ENCODE assay signal across 15 cellular contexts in the genomic region with DNA sequence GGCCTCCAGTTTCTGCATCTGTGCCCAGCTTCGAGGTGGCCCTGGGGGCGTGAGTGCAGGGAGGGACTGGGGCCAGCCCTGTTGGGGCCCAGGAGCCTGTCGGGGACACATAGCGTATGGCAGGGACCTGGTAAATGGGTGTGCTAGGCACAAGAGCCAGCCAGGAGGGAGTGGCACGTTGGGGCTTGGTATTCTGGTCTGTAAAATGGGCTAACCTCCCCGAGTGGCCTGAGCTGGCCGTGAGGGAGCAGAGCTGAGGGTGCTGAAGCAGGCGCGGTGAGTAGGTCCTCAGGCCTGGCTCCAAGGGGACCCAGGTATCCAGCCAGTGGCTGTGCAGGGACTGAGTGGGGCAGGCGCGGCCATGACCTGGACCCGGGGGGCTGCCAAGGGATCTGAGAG. TPM values are rescaled to one million over a fixed set of nuclear protein-coding genes. Genes with fewer than 3 reads are reported as not detected.
A peak's percentile ranks its signal among the peaks of the same experiment; 100 is the strongest.
DNase-seq lines count a peak whose midpoint lies in the region; ATAC-seq and TF ChIP-seq lines count a peak whose summit lies in the region.
"Had no signal": no experiment of that assay in that cellular context is flagged by ENCODE, and none has a peak within 500 bp of the region (broad histone marks: within the 10 kb centered on the region; RNA-seq: fewer than 3 reads in every experiment).

No MANE protein-coding gene starts in this region.

- TF ChIP-seq CTCF in SK-N-SH (IDR thresholded peaks at IDR 0.05) (no peak), activated B cell treated with CpG ODN at 0.5 μM for 24 hours (IDR thresholded peaks at IDR 0.05) (no peak), neural progenitor cell (IDR thresholded peaks at IDR 0.05) (no peak), CD14-positive monocyte (IDR thresholded peaks at IDR 0.05) (no peak)

- H4K20me1 ChIP-seq in SK-N-SH (ENCODE audit: insufficient read depth) (peaks cover 71% of the 10 kb centered on the region), neural progenitor cell (ENCODE audit: low read depth) (peaks cover 88% of the 10 kb centered on the region)

- DNase-seq in SK-N-SH (no peak), activated B cell treated with CpG ODN at 0.5 μM for 24 hours (no peak), neural progenitor cell (ENCODE audit: low spot score) (no peak), CD14-positive monocyte (ENCODE audit: low spot score) (no peak)
- DNase-seq: 8988T; activated CD8-positive, alpha-beta T cell treated with anti-CD3 and anti-CD28 coated beads for 36 hours; cerebellar nuclear complex; hippocampal formation; NCI-H1092 treated with DMSO at 0.1 percent for 48 hours; NCI-H226; nucleus accumbens; T-cell; transverse colon had no signal

- ATAC-seq in SK-N-SH treated with all-trans-retinoic acid at 6 μM for 48 hours: no peak
- no peak for ATAC-seq in activated B cell treated with CpG ODN at 0.5 μM for 24 hours (ENCODE audit: low read depth)
- no peak for ATAC-seq in HG02885 (IDR thresholded peaks at IDR 0.05; ENCODE audit: poor library complexity, unreplicated experiment)
- ATAC-seq: activated CD8-positive, alpha-beta T cell treated with anti-CD3 and anti-CD28 coated beads for 36 hours; T-cell had no signal

- H3K27ac ChIP-seq in SK-N-SH (ENCODE audit: low read depth in 2 of 2, low read length in 1 of 2) (no peak overlapping the region; a peak in 1 of 4 replicates), neural progenitor cell (no peak overlapping the region)
- H3K27ac ChIP-seq: transverse colon had no signal

- H3K4me3 Mint-ChIP-seq in activated B cell treated with CpG ODN at 0.5 μM for 24 hours: no peak overlapping the region
- H3K4me3 Mint-ChIP-seq in neural progenitor cell: peak overlapping the region; percentile 55
- no peak overlapping the region for H3K4me3 Mint-ChIP-seq in CD14-positive monocyte
- H3K4me3 Mint-ChIP-seq: activated CD8-positive, alpha-beta T cell treated with anti-CD3 and anti-CD28 coated beads for 36 hours; T-cell had no signal

- peaks cover 38% of the 10 kb centered on the region for H3K79me2 ChIP-seq in SK-N-SH (ENCODE audit: insufficient read depth)
- peaks cover 52% of the 10 kb centered on the region for H3K79me2 ChIP-seq in neural progenitor cell (ENCODE audit: low read depth)

- H3K27ac Mint-ChIP-seq in activated B cell treated with CpG ODN at 0.5 μM for 24 hours: peak overlapping the region; percentile 46
- H3K27ac Mint-ChIP-seq in neural progenitor cell: peak overlapping the region; percentile 90
- H3K27ac Mint-ChIP-seq in CD14-positive monocyte: peak overlapping the region in 1 of 7 donors; percentile 30
- H3K27ac Mint-ChIP-seq: activated CD8-positive, alpha-beta T cell treated with anti-CD3 and anti-CD28 coated beads for 36 hours had no signal

- TF ChIP-seq EP300 in SK-N-SH (IDR thresholded peaks at IDR 0.05; ENCODE audit: borderline replicate concordance in 1 of 2, low read depth in 1 of 2, low read length in 1 of 2): no peak

- POLR2A ChIA-PET in SK-N-SH (lab: Yijun Ruan, JAX): interaction anchor here (1.3 kb wide), 1 partner anchor 10 kb away, joined by 3 read pairs; no protein-coding TSS in a partner anchor
- POLR2A ChIA-PET in activated B cell treated with CpG ODN at 0.5 μM for 24 hours (lab: Charles Lee): interaction anchor here (1.1 to 2.2 kb wide), 2 partner anchors 14 to 75 kb away, joined by 3 to 9 read pairs; no protein-coding TSS in a partner anchor

- H2AFZ ChIP-seq in SK-N-SH (ENCODE audit: low read depth): no peak overlapping the region
- H2AFZ ChIP-seq in neural progenitor cell (replicated peaks): no peak overlapping the region

- H3K4me1 ChIP-seq in SK-N-SH (ENCODE audit: control insufficient read depth in 1 of 2, insufficient read depth in 2 of 2, low read depth in 1 of 2, low read length in 1 of 2): peaks cover 13 to 24% of the 10 kb centered on the region in 2 experiments; a peak in 3 of 4 replicates
- H3K4me1 ChIP-seq in neural progenitor cell: peaks cover 12% of the 10 kb centered on the region

- no peaks in the 10 kb centered on the region for H3K27me3 Mint-ChIP-seq in activated B cell treated with CpG ODN at 0.5 μM for 24 hours
- peaks cover 25% of the 10 kb centered on the region for H3K27me3 Mint-ChIP-seq in neural progenitor cell (ENCODE audit: insufficient read depth, low read depth)
- peaks cover 13 to 16% (median 15%) of the 10 kb centered on the region in 3 donors for H3K27me3 Mint-ChIP-seq in CD14-positive monocyte (ENCODE audit: low read depth in 3 of 3)
- H3K27me3 Mint-ChIP-seq: activated CD8-positive, alpha-beta T cell treated with anti-CD3 and anti-CD28 coated beads for 36 hours; T-cell had no signal

- CTCF ChIA-PET in SK-N-SH (lab: Yijun Ruan, JAX) (interaction anchor here (4.2 kb wide), 1 partner anchor 9 kb away, joined by 20 read pairs; no protein-coding TSS in a partner anchor), activated B cell treated with CpG ODN at 0.5 μM for 24 hours (lab: Charles Lee) (no interaction called here)

- H3K36me3 Mint-ChIP-seq in activated B cell treated with CpG ODN at 0.5 μM for 24 hours (ENCODE audit: low read depth): peaks cover 44% of the 10 kb centered on the region
- H3K36me3 Mint-ChIP-seq in neural progenitor cell: peaks cover 20% of the 10 kb centered on the region
- peaks cover 22 to 44% of the 10 kb centered on the region in 2 donors for H3K36me3 Mint-ChIP-seq in CD14-positive monocyte

- H3K9me3 Mint-ChIP-seq in activated B cell treated with CpG ODN at 0.5 μM for 24 hours: no peaks in the 10 kb centered on the region
- H3K9me3 Mint-ChIP-seq in neural progenitor cell: no peaks in the 10 kb centered on the region
- peaks cover 0 to 5% (median 0%) of the 10 kb centered on the region in 7 donors for H3K9me3 Mint-ChIP-seq in CD14-positive monocyte
- H3K9me3 Mint-ChIP-seq: activated CD8-positive, alpha-beta T cell treated with anti-CD3 and anti-CD28 coated beads for 36 hours; T-cell had no signal

- H3K36me3 ChIP-seq in SK-N-SH (replicated peaks in 1 of 2; ENCODE audit: control insufficient read depth in 1 of 2, insufficient read depth in 2 of 2, low read length in 1 of 2): peaks cover 9 to 36% of the 10 kb centered on the region in 2 experiments
- no peaks in the 10 kb centered on the region for H3K36me3 ChIP-seq in neural progenitor cell

- H3K4me1 Mint-ChIP-seq in activated B cell treated with CpG ODN at 0.5 μM for 24 hours: peaks cover 29% of the 10 kb centered on the region
- H3K4me1 Mint-ChIP-seq in neural progenitor cell: peaks cover 21% of the 10 kb centered on the region
- H3K4me1 Mint-ChIP-seq in CD14-positive monocyte: peaks cover 19% of the 10 kb centered on the region

- no peak for TF ChIP-seq RAD21 in SK-N-SH (IDR thresholded peaks at IDR 0.05; ENCODE audit: low read length)

- H3K4me2 ChIP-seq in SK-N-SH: no peak overlapping the region
- no peak overlapping the region for H3K4me2 ChIP-seq in neural progenitor cell

- H3K9me3 ChIP-seq in SK-N-SH: no peaks in the 10 kb centered on the region
- H3K9me3 ChIP-seq in neural progenitor cell (ENCODE audit: low read depth): no peaks in the 10 kb centered on the region
- H3K9me3 ChIP-seq: transverse colon had no signal

- no peak overlapping the region for H3K9ac ChIP-seq in SK-N-SH
- H3K9ac ChIP-seq in neural progenitor cell: no peak overlapping the region

- H3K27me3 ChIP-seq in SK-N-SH (ENCODE audit: insufficient read depth) (no peaks in the 10 kb centered on the region), neural progenitor cell (no peaks in the 10 kb centered on the region)
- H3K27me3 ChIP-seq: transverse colon had no signal

- H3F3A ChIP-seq in SK-N-SH (replicated peaks; ENCODE audit: insufficient read depth): peaks cover 61% of the 10 kb centered on the region
- peaks cover 80% of the 10 kb centered on the region for H3F3A ChIP-seq in neural progenitor cell (ENCODE audit: low read depth)

- no peak overlapping the region for H3K4me3 ChIP-seq in SK-N-SH (ENCODE audit: low read depth in 2 of 2, low read length in 1 of 2)
- H3K4me3 ChIP-seq in neural progenitor cell: no peak overlapping the region
- H3K4me3 ChIP-seq: transverse colon had no signal

- intact Hi-C loops in activated B cell treated with CpG ODN at 0.5 μM for 24 hours (cut with micrococcal nuclease): no loop called here
- intact Hi-C loops in CD14-positive monocyte (cut with micrococcal nuclease): no loop called here

- WGBS in SK-N-SH (ENCODE audit: low lambda C conversion rate): 85% methylated on average over 4 of the region's 12 CpGs

- H3K9me2 ChIP-seq in SK-N-SH: no peaks in the 10 kb centered on the region

TF ChIP-seq in SK-N-SH treated with all-trans-retinoic acid at 6 μM for 48 hours, 23 proteins besides CTCF, POLR2A, EP300 and RAD21 (continues in another document):
- TF ChIP-seq RARB (CRISPR knock-in tag; IDR thresholded peaks at IDR 0.05): no peak

RNA-seq across cellular contexts. Expression of a gene that starts 4.3 kb away (rescaled TPM):
- polyA plus RNA-seq in SK-N-SH (2012; rRNA removed) (56.1 and 95.0 TPM in 2 replicates), CD14-positive monocyte (10 to 100 TPM; 18.3 to 31.2 TPM)
- 32.2 and 57.7 TPM in 2 replicates for polyA plus RNA-seq in SK-N-SH (2012; cell fraction: cytosol; rRNA removed)
- 272 and 289 TPM in 2 replicates for polyA plus RNA-seq in SK-N-SH (2012; cell fraction: nucleus; rRNA removed)
- total RNA-seq in activated B cell treated with CpG ODN at 0.5 μM for 24 hours (103 and 107 TPM in 2 replicates), neural progenitor cell (ENCODE audit: low replicate concordance) (63.5 and 218 TPM in 2 replicates)

RNA-seq across cellular contexts. Expression of a gene that starts 12.1 kb away (rescaled TPM):
- polyA plus RNA-seq in SK-N-SH (2012; rRNA removed): 45.5 and 52.0 TPM in 2 replicates
- polyA plus RNA-seq in SK-N-SH (2012; cell fraction: cytosol; rRNA removed): 8.6 and 13.1 TPM in 2 replicates
- 317 and 404 TPM in 2 replicates for polyA plus RNA-seq in SK-N-SH (2012; cell fraction: nucleus; rRNA removed)
- 174 and 205 TPM in 2 replicates for total RNA-seq in activated B cell treated with CpG ODN at 0.5 μM for 24 hours
- total RNA-seq in neural progenitor cell (ENCODE audit: low replicate concordance): 41.1 and 72.4 TPM in 2 replicates
- 10 to 100 TPM; 23.0 to 30.2 TPM for polyA plus RNA-seq in CD14-positive monocyte

RNA-seq across cellular contexts. Expression of a gene that starts 21.9 kb away (rescaled TPM):
- polyA plus RNA-seq in SK-N-SH (2012; rRNA removed) (56.7 and 63.7 TPM in 2 replicates), CD14-positive monocyte (1 to 10 TPM; 5.4 to 6.6 TPM)
- polyA plus RNA-seq in SK-N-SH (2012; cell fraction: cytosol; rRNA removed): 37.5 and 51.2 TPM in 2 replicates
- polyA plus RNA-seq in SK-N-SH (2012; cell fraction: nucleus; rRNA removed): 87.9 and 96.3 TPM in 2 replicates
- total RNA-seq in activated B cell treated with CpG ODN at 0.5 μM for 24 hours (21.3 and 28.7 TPM in 2 replicates), neural progenitor cell (ENCODE audit: low replicate concordance) (2.3 and 13.6 TPM in 2 replicates)

RNA-seq across cellular contexts. Expression of a gene that starts 22.2 kb away (rescaled TPM):
- 27.3 and 28.3 TPM in 2 replicates for polyA plus RNA-seq in SK-N-SH (2012; rRNA removed)
- 14.9 and 22.0 TPM in 2 replicates for polyA plus RNA-seq in SK-N-SH (2012; cell fraction: cytosol; rRNA removed)
- 76.2 and 78.9 TPM in 2 replicates for polyA plus RNA-seq in SK-N-SH (2012; cell fraction: nucleus; rRNA removed)
- 51.1 and 57.0 TPM in 2 replicates for total RNA-seq in activated B cell treated with CpG ODN at 0.5 μM for 24 hours
- total RNA-seq in neural progenitor cell (ENCODE audit: low replicate concordance): 10.4 and 15.9 TPM in 2 replicates
- 1 to 10 TPM; 3.1 to 4.5 TPM for polyA plus RNA-seq in CD14-positive monocyte

RNA-seq across cellular contexts. Expression of a gene that starts 37.2 kb away (rescaled TPM):
- 15.7 and 30.2 TPM in 2 replicates for polyA plus RNA-seq in SK-N-SH (2012; rRNA removed)
- 20.5 and 25.3 TPM in 2 replicates for polyA plus RNA-seq in SK-N-SH (2012; cell fraction: cytosol; rRNA removed)
- polyA plus RNA-seq in SK-N-SH (2012; cell fraction: nucleus; rRNA removed): 105 and 119 TPM in 2 replicates
- total RNA-seq in activated B cell treated with CpG ODN at 0.5 μM for 24 hours: 70.1 and 88.8 TPM in 2 replicates
- 44.9 and 54.1 TPM in 2 replicates for total RNA-seq in neural progenitor cell (ENCODE audit: low replicate concordance)
- polyA plus RNA-seq in CD14-positive monocyte: 10 to 100 TPM; 13.9 to 18.5 TPM
